27 cellular contexts compared by ENCODE assay signal in genomic region chr3:29912600-29913288, GRCh38.
"Had no signal": no experiment of that assay in that cellular context is flagged by ENCODE, and none has a peak within 500 bp of the region (broad histone marks: within the 10 kb centered on the region; RNA-seq: fewer than 3 reads in every experiment).

No MANE protein-coding gene starts in this region.

- H3K36me3 Mint-ChIP-seq: naive B cell; naive thymus-derived CD8-positive, alpha-beta T cell; natural killer cell treated with Interleukin-12 subunit alpha and Interleukin-12 subunit beta and Interleukin-15 and Interleukin-18, amount 100 ng/mL, for 72 hours; stimulated activated effector memory CD8-positive, alpha-beta T cell treated with anti-CD3 and anti-CD28 coated beads, Interleukin-12 subunit alpha, Interleukin-12 subunit beta, amount 100 ng/mL, for 72 hours had no signal

- H3K27ac ChIP-seq: pancreas, prostate gland, right lobe of liver, sigmoid colon, suprapubic skin, testis, tibial artery, transverse colon, vagina had no signal

- H3K4me3 ChIP-seq: pancreas, prostate gland, right lobe of liver, sigmoid colon, suprapubic skin, testis, tibial artery, transverse colon, vagina had no signal

- H3K27me3 ChIP-seq: pancreas, right lobe of liver, sigmoid colon, suprapubic skin, testis, tibial artery, transverse colon, vagina had no signal

- H3K9me3 Mint-ChIP-seq: naive thymus-derived CD8-positive, alpha-beta T cell; natural killer cell treated with Interleukin-12 subunit alpha and Interleukin-12 subunit beta and Interleukin-15 and Interleukin-18, amount 100 ng/mL, for 72 hours; nephron progenitor cell; stimulated activated effector memory CD8-positive, alpha-beta T cell treated with anti-CD3 and anti-CD28 coated beads, Interleukin-12 subunit alpha, Interleukin-12 subunit beta, amount 100 ng/mL, for 72 hours; stimulated activated naive CD8-positive, alpha-beta T cell treated with anti-CD3 and anti-CD28 coated beads, Interleukin-15, amount 100 ng/mL, for 72 hours had no signal

- H3K4me1 ChIP-seq: pancreas, prostate gland, right lobe of liver, suprapubic skin, testis, transverse colon, vagina had no signal

- DNase-seq: naive B cell; naive thymus-derived CD8-positive, alpha-beta T cell; nephron progenitor cell; occipital lobe; pancreas; right cardiac atrium; right lobe of liver; sigmoid colon; small intestine; stimulated activated CD4-positive, alpha-beta T cell treated with anti-CD3 and anti-CD28 coated beads, Interleukin-15, amount 100 ng/mL, for 24 hours; stimulated activated CD4-positive, alpha-beta T cell treated with anti-CD3 and anti-CD28 coated beads, Interleukin-2, amount 100 ng/mL, for 24 hours; stimulated activated CD4-positive, alpha-beta T cell treated with anti-CD3 and anti-CD28 coated beads, Interleukin-2, amount 100 ng/mL, for 48 hours; stimulated activated CD4-positive, alpha-beta T cell treated with anti-CD3 and anti-CD28 coated beads, Interleukin-4, amount 100 ng/mL, for 24 hours; stimulated activated naive CD4-positive, alpha-beta T cell; stimulated activated naive CD8-positive, alpha-beta T cell treated with anti-CD3 and anti-CD28 coated beads, Interleukin-15, amount 100 ng/mL, for 72 hours; stimulated activated naive CD8-positive, alpha-beta T cell treated with anti-CD3 and anti-CD28 coated beads, Interleukin-15, Interleukin-2, amounts not matched to agents 100 U/mL and 50 U/mL, for 24 hours; substantia nigra; testis; tibial artery; transverse colon had no signal

- H3K27me3 Mint-ChIP-seq: natural killer cell treated with Interleukin-12 subunit alpha and Interleukin-12 subunit beta and Interleukin-15 and Interleukin-18, amount 100 ng/mL, for 72 hours; stimulated activated naive CD8-positive, alpha-beta T cell treated with anti-CD3 and anti-CD28 coated beads, Interleukin-15, amount 100 ng/mL, for 72 hours; type B pancreatic cell had no signal

- ATAC-seq: naive thymus-derived CD8-positive, alpha-beta T cell; natural killer cell treated with Interleukin-12 subunit alpha and Interleukin-12 subunit beta and Interleukin-15 and Interleukin-18, amount 100 ng/mL, for 72 hours; pancreas; right cardiac atrium; right lobe of liver; stimulated activated effector memory CD8-positive, alpha-beta T cell treated with anti-CD3 and anti-CD28 coated beads, Interleukin-12 subunit alpha, Interleukin-12 subunit beta, amount 100 ng/mL, for 72 hours; stimulated activated naive CD8-positive, alpha-beta T cell treated with anti-CD3 and anti-CD28 coated beads, Interleukin-15, amount 100 ng/mL, for 72 hours; stimulated activated naive CD8-positive, alpha-beta T cell treated with anti-CD3 and anti-CD28 coated beads, Interleukin-15, Interleukin-2, amounts not matched to agents 100 U/mL and 50 U/mL, for 24 hours had no signal

- H3K4me3 Mint-ChIP-seq: naive B cell; naive thymus-derived CD8-positive, alpha-beta T cell; natural killer cell treated with Interleukin-12 subunit alpha and Interleukin-12 subunit beta and Interleukin-15 and Interleukin-18, amount 100 ng/mL, for 72 hours; nephron progenitor cell; neural crest cell; stimulated activated effector memory CD8-positive, alpha-beta T cell treated with anti-CD3 and anti-CD28 coated beads, Interleukin-12 subunit alpha, Interleukin-12 subunit beta, amount 100 ng/mL, for 72 hours; stimulated activated naive CD8-positive, alpha-beta T cell treated with anti-CD3 and anti-CD28 coated beads, Interleukin-15, amount 100 ng/mL, for 72 hours; type B pancreatic cell had no signal

- H3K36me3 ChIP-seq: pancreas, prostate gland, right lobe of liver, sigmoid colon, suprapubic skin, tibial artery, transverse colon, vagina had no signal

- H3K27ac Mint-ChIP-seq: naive B cell; naive thymus-derived CD8-positive, alpha-beta T cell; natural killer cell treated with Interleukin-12 subunit alpha and Interleukin-12 subunit beta and Interleukin-15 and Interleukin-18, amount 100 ng/mL, for 72 hours; nephron progenitor cell; stimulated activated effector memory CD8-positive, alpha-beta T cell treated with anti-CD3 and anti-CD28 coated beads, Interleukin-12 subunit alpha, Interleukin-12 subunit beta, amount 100 ng/mL, for 72 hours; stimulated activated naive CD8-positive, alpha-beta T cell treated with anti-CD3 and anti-CD28 coated beads, Interleukin-15, amount 100 ng/mL, for 72 hours; type B pancreatic cell had no signal

- H3K4me1 Mint-ChIP-seq: naive B cell; naive thymus-derived CD8-positive, alpha-beta T cell; nephron progenitor cell; neural crest cell; stimulated activated effector memory CD8-positive, alpha-beta T cell treated with anti-CD3 and anti-CD28 coated beads, Interleukin-12 subunit alpha, Interleukin-12 subunit beta, amount 100 ng/mL, for 72 hours; stimulated activated naive CD8-positive, alpha-beta T cell treated with anti-CD3 and anti-CD28 coated beads, Interleukin-15, amount 100 ng/mL, for 72 hours had no signal

- H3K9me3 ChIP-seq: pancreas, prostate gland, right lobe of liver, sigmoid colon, suprapubic skin, testis, tibial artery, transverse colon, vagina had no signal
